2 cellular contexts compared by ENCODE assay signal in the genomic region with DNA sequence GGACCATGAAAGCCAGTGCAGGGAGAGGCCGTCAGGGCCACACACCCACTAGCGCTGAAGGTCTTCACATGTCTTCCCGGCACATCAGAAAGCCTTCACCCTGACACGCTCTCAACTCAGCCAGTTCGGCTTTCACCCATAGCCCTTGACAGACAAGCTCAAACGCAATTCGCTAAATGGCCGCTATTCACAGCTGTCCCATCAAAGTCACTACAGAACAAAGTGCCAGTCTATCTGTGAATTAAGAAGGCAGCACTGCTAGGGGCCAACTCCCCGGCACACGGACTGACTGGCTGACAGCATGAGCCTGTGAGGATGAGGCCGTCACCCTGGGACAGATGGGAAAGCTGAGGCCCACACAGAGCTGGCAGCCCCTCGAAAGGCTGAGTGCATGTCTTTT.
TF ChIP-seq lines count a peak whose summit lies in the region.

No MANE protein-coding gene starts in this region.

TF ChIP-seq in SK-N-SH, 30 proteins besides CTCF, POLR2A, EP300 and RAD21 (continued from another document):
- TF ChIP-seq, protein P1, sequence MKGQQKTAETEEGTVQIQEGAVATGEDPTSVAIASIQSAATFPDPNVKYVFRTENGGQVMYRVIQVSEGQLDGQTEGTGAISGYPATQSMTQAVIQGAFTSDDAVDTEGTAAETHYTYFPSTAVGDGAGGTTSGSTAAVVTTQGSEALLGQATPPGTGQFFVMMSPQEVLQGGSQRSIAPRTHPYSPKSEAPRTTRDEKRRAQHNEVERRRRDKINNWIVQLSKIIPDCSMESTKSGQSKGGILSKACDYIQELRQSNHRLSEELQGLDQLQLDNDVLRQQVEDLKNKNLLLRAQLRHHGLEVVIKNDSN (IDR thresholded peaks at IDR 0.05; ENCODE audit: borderline replicate concordance, low read depth), result no peak
- TF ChIP-seq, protein P2, sequence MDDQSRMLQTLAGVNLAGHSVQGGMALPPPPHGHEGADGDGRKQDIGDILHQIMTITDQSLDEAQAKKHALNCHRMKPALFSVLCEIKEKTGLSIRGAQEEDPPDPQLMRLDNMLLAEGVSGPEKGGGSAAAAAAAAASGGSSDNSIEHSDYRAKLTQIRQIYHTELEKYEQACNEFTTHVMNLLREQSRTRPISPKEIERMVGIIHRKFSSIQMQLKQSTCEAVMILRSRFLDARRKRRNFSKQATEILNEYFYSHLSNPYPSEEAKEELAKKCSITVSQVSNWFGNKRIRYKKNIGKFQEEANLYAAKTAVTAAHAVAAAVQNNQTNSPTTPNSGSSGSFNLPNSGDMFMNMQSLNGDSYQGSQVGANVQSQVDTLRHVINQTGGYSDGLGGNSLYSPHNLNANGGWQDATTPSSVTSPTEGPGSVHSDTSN (IDR thresholded peaks at IDR 0.05), result no peak
- TF ChIP-seq JUND (IDR thresholded peaks at IDR 0.05), result no peak
- TF ChIP-seq, protein P3, sequence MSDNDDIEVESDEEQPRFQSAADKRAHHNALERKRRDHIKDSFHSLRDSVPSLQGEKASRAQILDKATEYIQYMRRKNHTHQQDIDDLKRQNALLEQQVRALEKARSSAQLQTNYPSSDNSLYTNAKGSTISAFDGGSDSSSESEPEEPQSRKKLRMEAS (IDR thresholded peaks at IDR 0.05; ENCODE audit: low read depth), result no peak
- TF ChIP-seq ELF1 (IDR thresholded peaks at IDR 0.05), result no peak
- TF ChIP-seq RFX5 (IDR thresholded peaks at IDR 0.05; ENCODE audit: low read length), result no peak
- TF ChIP-seq TCF12 (IDR thresholded peaks at IDR 0.05), result no peak

TF ChIP-seq in SK-N-SH treated with all-trans-retinoic acid at 6 μM for 48 hours, 23 proteins besides CTCF, POLR2A, EP300 and RAD21 (continued from another document):
- TF ChIP-seq, protein P4, sequence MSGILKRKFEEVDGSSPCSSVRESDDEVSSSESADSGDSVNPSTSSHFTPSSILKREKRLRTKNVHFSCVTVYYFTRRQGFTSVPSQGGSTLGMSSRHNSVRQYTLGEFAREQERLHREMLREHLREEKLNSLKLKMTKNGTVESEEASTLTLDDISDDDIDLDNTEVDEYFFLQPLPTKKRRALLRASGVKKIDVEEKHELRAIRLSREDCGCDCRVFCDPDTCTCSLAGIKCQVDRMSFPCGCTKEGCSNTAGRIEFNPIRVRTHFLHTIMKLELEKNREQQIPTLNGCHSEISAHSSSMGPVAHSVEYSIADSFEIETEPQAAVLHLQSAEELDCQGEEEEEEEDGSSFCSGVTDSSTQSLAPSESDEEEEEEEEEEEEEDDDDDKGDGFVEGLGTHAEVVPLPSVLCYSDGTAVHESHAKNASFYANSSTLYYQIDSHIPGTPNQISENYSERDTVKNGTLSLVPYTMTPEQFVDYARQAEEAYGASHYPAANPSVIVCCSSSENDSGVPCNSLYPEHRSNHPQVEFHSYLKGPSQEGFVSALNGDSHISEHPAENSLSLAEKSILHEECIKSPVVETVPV (CRISPR knock-in tag; IDR thresholded peaks at IDR 0.05), result no peak
- TF ChIP-seq TOX (CRISPR knock-in tag; IDR thresholded peaks at IDR 0.05; ENCODE audit: borderline replicate concordance) (no peak), RARB (CRISPR knock-in tag; IDR thresholded peaks at IDR 0.05) (no peak), PPARA (CRISPR knock-in tag; IDR thresholded peaks at IDR 0.05; ENCODE audit: borderline replicate concordance) (no peak), TCF4 (CRISPR knock-in tag; IDR thresholded peaks at IDR 0.05; ENCODE audit: borderline replicate concordance) (no peak)
